ENCODE assay signal across 30 cellular contexts in the genomic region with DNA sequence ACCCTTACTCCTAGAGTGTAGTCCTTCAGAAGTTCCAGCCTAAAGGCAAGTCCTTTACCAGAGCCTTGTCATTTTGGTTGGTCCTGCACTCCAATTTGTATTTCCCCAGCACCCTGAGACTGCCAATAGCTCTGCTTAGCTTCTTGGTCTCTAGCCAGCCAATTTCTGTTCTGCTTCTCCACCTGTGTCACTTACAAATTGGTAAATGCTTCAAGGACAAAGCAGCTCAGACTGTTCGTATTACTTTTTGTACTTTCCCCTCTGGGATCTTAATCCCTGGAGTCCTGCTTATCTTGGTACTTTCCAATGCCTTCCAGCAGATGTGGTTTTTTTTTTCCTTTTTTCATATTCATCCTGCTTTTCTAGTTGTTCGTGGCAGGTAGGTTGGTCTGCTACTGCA.
"Had no signal": no experiment of that assay in that cellular context is flagged by ENCODE, and none has a peak within 500 bp of the region (broad histone marks: within the 10 kb centered on the region; RNA-seq: fewer than 3 reads in every experiment).

No MANE protein-coding gene starts in this region.

- H3K27me3 Mint-ChIP-seq: naive B cell; natural killer cell treated with Interleukin-12 subunit alpha and Interleukin-12 subunit beta and Interleukin-15 and Interleukin-18, amount 100 ng/mL, for 72 hours; stimulated activated memory B cell treated with anti-CD40 and anti-IgM and Interleukin-4, amounts not matched to agents 10 μg/mL and 1 μg/mL and 100 μg/mL, for 72 hours; type B pancreatic cell had no signal

- H3K9ac ChIP-seq: parathyroid adenoma had no signal

- H3K27me3 ChIP-seq: esophagus muscularis mucosa, foreskin keratinocyte, gastroesophageal sphincter, heart left ventricle, hepatocyte, left lung, neutrophil, right atrium auricular region, sigmoid colon, spleen, testis, tibial artery had no signal

- H3K27ac ChIP-seq: coronary artery, esophagus muscularis mucosa, foreskin keratinocyte, gastroesophageal sphincter, heart left ventricle, hepatocyte, left lung, neutrophil, parathyroid adenoma, prostate gland, right atrium auricular region, sigmoid colon, spleen, testis, tibial artery had no signal

- H3K4me3 Mint-ChIP-seq: mesothelial cell of epicardium; naive B cell; natural killer cell treated with Interleukin-12 subunit alpha and Interleukin-12 subunit beta and Interleukin-15 and Interleukin-18, amount 100 ng/mL, for 72 hours; neural crest cell; stimulated activated memory B cell treated with anti-CD40 and anti-IgM and Interleukin-4, amounts not matched to agents 10 μg/mL and 1 μg/mL and 100 μg/mL, for 72 hours; type B pancreatic cell had no signal

- H3K79me2 ChIP-seq: hepatocyte, parathyroid adenoma had no signal

- H3K4me2 ChIP-seq: hepatocyte had no signal

- DNase-seq: dermis blood vessel endothelial cell; effector memory CD4-positive, alpha-beta T cell; foreskin keratinocyte; heart left ventricle; left cardiac atrium; left lung; mesenchymal stem cell; mucosa of descending colon; naive B cell; sigmoid colon; spleen; stimulated activated CD4-positive, alpha-beta T cell treated with anti-CD3 and anti-CD28 coated beads, Interleukin-4, amount 100 ng/mL, for 4 hours; stimulated activated naive CD8-positive, alpha-beta T cell treated with anti-CD3 and anti-CD28 coated beads, Interleukin-15, Interleukin-2, amounts not matched to agents 100 U/mL and 50 U/mL, for 24 hours; substantia nigra; testis; tibial artery had no signal

- H3K4me1 Mint-ChIP-seq: mesothelial cell of epicardium; naive B cell; neural crest cell; stimulated activated memory B cell treated with anti-CD40 and anti-IgM and Interleukin-4, amounts not matched to agents 10 μg/mL and 1 μg/mL and 100 μg/mL, for 72 hours had no signal

- FAIRE-seq: endothelial cell of umbilical vein had no signal

- H3K9me3 Mint-ChIP-seq: naive B cell; natural killer cell treated with Interleukin-12 subunit alpha and Interleukin-12 subunit beta and Interleukin-15 and Interleukin-18, amount 100 ng/mL, for 72 hours; neural crest cell; stimulated activated memory B cell treated with anti-CD40 and anti-IgM and Interleukin-4, amounts not matched to agents 10 μg/mL and 1 μg/mL and 100 μg/mL, for 72 hours; type B pancreatic cell had no signal

- H3K4me1 ChIP-seq: esophagus muscularis mucosa, foreskin keratinocyte, gastroesophageal sphincter, heart left ventricle, left lung, parathyroid adenoma, prostate gland, right atrium auricular region, sigmoid colon, spleen, testis, tibial artery had no signal

- H3K36me3 ChIP-seq: neutrophil, prostate gland, right atrium auricular region had no signal

- H3K27ac Mint-ChIP-seq: mesothelial cell of epicardium; natural killer cell treated with Interleukin-12 subunit alpha and Interleukin-12 subunit beta and Interleukin-15 and Interleukin-18, amount 100 ng/mL, for 72 hours; stimulated activated memory B cell treated with anti-CD40 and anti-IgM and Interleukin-4, amounts not matched to agents 10 μg/mL and 1 μg/mL and 100 μg/mL, for 72 hours; type B pancreatic cell had no signal

- ATAC-seq: foreskin keratinocyte; gastroesophageal sphincter; heart left ventricle; left cardiac atrium; left lung; mucosa of descending colon; natural killer cell treated with Interleukin-12 subunit alpha and Interleukin-12 subunit beta and Interleukin-15 and Interleukin-18, amount 100 ng/mL, for 72 hours; stimulated activated memory B cell treated with anti-CD40 and anti-IgM and Interleukin-4, amounts not matched to agents 10 μg/mL and 1 μg/mL and 100 μg/mL, for 72 hours; stimulated activated naive CD8-positive, alpha-beta T cell treated with anti-CD3 and anti-CD28 coated beads, Interleukin-15, Interleukin-2, amounts not matched to agents 100 U/mL and 50 U/mL, for 24 hours had no signal

- H3K4me3 ChIP-seq: coronary artery, esophagus muscularis mucosa, gastroesophageal sphincter, heart left ventricle, hepatocyte, left lung, mucosa of descending colon, prostate gland, right atrium auricular region, sigmoid colon, spleen, testis, tibial artery had no signal

- H3K9me3 ChIP-seq: esophagus muscularis mucosa, gastroesophageal sphincter, heart left ventricle, left lung, mucosa of descending colon, neutrophil, prostate gland, right atrium auricular region, sigmoid colon, spleen, testis, tibial artery had no signal

- H2AFZ ChIP-seq: hepatocyte, parathyroid adenoma had no signal
